ENCODE assay signal across 32 cellular contexts in the genomic region with DNA sequence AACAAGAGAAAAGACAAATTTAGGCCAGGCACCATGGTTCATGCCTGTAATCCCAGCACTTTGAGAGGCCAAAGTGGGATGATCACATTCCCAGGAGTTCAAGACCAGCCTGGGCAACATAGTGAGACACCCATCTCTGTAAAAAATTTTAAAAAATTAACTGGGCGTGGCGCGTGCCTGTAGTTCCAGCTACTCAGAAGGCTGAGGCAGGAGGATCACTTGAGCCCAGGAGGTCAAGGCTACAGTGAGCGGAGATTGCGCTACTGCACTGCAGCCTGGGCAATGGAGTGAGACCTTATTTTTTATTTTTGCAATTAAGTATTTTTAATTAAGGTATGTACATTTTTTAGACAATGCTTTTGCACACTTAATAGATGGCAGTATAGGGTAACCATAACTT.
"Had no signal": no experiment of that assay in that cellular context is flagged by ENCODE, and none has a peak within 500 bp of the region (broad histone marks: within the 10 kb centered on the region; RNA-seq: fewer than 3 reads in every experiment).

No MANE protein-coding gene starts in this region.

- H3K4me3 Mint-ChIP-seq: stimulated activated naive B cell treated with anti-CD40 and anti-IgM and Interleukin-4, amounts not matched to agents 10 μg/mL and 1 μg/mL and 100 μg/mL, for 72 hours had no signal

- H3K9me3 Mint-ChIP-seq: immature natural killer cell; mesothelial cell of epicardium; naive thymus-derived CD8-positive, alpha-beta T cell; nephron; neural progenitor cell; stimulated activated naive B cell treated with anti-CD40 and anti-IgM and Interleukin-4, amounts not matched to agents 10 μg/mL and 1 μg/mL and 100 μg/mL, for 72 hours had no signal

- H2AFZ ChIP-seq: neural progenitor cell had no signal

- H3K27me3 Mint-ChIP-seq: progenitor cell of endocrine pancreas had no signal

- DNase-seq: hypothalamus; immature natural killer cell; kidney; left colon; left lung; lower lobe of right lung; mammary epithelial cell; mesendoderm; naive thymus-derived CD8-positive, alpha-beta T cell; occipital lobe; ovary; stimulated activated CD4-positive, alpha-beta T cell treated with anti-CD3 and anti-CD28 coated beads, Interleukin-12 subunit alpha, Interleukin-12 subunit beta, amount 100 ng/mL, for 4 hours; stimulated activated CD4-positive, alpha-beta T cell treated with anti-CD3 and anti-CD28 coated beads, Interleukin-15, amount 100 ng/mL, for 24 hours; stimulated activated CD4-positive, alpha-beta T cell treated with anti-CD3 and anti-CD28 coated beads, Interleukin-2, amount 100 ng/mL, for 24 hours; stimulated activated CD4-positive, alpha-beta T cell treated with anti-CD3 and anti-CD28 coated beads, Interleukin-4, amount 100 ng/mL, for 1 hour; stimulated activated naive B cell treated with anti-CD40 and anti-IgM and Interleukin-4, amounts not matched to agents 10 μg/mL and 1 μg/mL and 100 μg/mL, for 72 hours; stimulated activated naive CD8-positive, alpha-beta T cell treated with anti-CD3 and anti-CD28 coated beads, Interleukin-15, Interleukin-2, amounts not matched to agents 100 U/mL and 50 U/mL, for 24 hours; stomach; testis; thyroid gland; transverse colon; upper lobe of right lung had no signal

- H3K27ac Mint-ChIP-seq: immature natural killer cell; mesothelial cell of epicardium; neural progenitor cell; progenitor cell of endocrine pancreas; stimulated activated naive B cell treated with anti-CD40 and anti-IgM and Interleukin-4, amounts not matched to agents 10 μg/mL and 1 μg/mL and 100 μg/mL, for 72 hours had no signal

- ATAC-seq: left colon; left lung; lower lobe of right lung; naive thymus-derived CD8-positive, alpha-beta T cell; sciatic nerve; stimulated activated naive B cell treated with anti-CD40 and anti-IgM and Interleukin-4, amounts not matched to agents 10 μg/mL and 1 μg/mL and 100 μg/mL, for 72 hours; stimulated activated naive CD8-positive, alpha-beta T cell treated with anti-CD3 and anti-CD28 coated beads, Interleukin-15, Interleukin-2, amounts not matched to agents 100 U/mL and 50 U/mL, for 24 hours; upper lobe of right lung had no signal

- H3K9me3 ChIP-seq: left lung, lower lobe of right lung, neutrophil, ovary, right atrium auricular region, stomach, testis, thyroid gland, transverse colon, upper lobe of right lung had no signal

- H3K36me3 ChIP-seq: left lung, lower lobe of right lung, neural progenitor cell, neutrophil, ovary, right atrium auricular region, stomach, thyroid gland, transverse colon, upper lobe of right lung had no signal

- H3K4me2 ChIP-seq: neural progenitor cell had no signal

- H3K4me3 ChIP-seq: left lung, lower lobe of right lung, neural progenitor cell, ovary, right atrium auricular region, skin epidermis, stomach, testis, thyroid gland, transverse colon, upper lobe of right lung had no signal

- H3K36me3 Mint-ChIP-seq: immature natural killer cell; naive thymus-derived CD8-positive, alpha-beta T cell had no signal

- FAIRE-seq: islet of Langerhans, kidney, urothelium cell line had no signal

- H3K4me1 ChIP-seq: neural progenitor cell, thyroid gland had no signal

- H3K27me3 ChIP-seq: left lung, neural progenitor cell, ovary, right atrium auricular region, stomach, testis, thyroid gland, transverse colon, upper lobe of right lung had no signal

- H3K9ac ChIP-seq: neural progenitor cell had no signal

- H3K27ac ChIP-seq: left lung, lower lobe of right lung, neural progenitor cell, neutrophil, ovary, right atrium auricular region, skin epidermis, stomach, thyroid gland, transverse colon, upper lobe of right lung had no signal
